In genomic region chr12:120791669-120792176, GRCh38 we compare ENCODE assay signal across 19 cellular contexts.
DNase-seq lines count a peak whose midpoint lies in the region; ATAC-seq and TF ChIP-seq lines count a peak whose summit lies in the region.
"Had no signal": no experiment of that assay in that cellular context is flagged by ENCODE, and none has a peak within 500 bp of the region (broad histone marks: within the 10 kb centered on the region; RNA-seq: fewer than 3 reads in every experiment).

No MANE protein-coding gene starts in this region.

- ATAC-seq in CD8-positive, alpha-beta T cell = no peak
- ATAC-seq in activated T-helper 17 cell treated with anti-CD3 and anti-CD28 coated beads, Interleukin-2, amount 50 U/mL, for 72 hours (replicated peaks) = no peak
- ATAC-seq in mucosa of descending colon = peak; percentile 35
- ATAC-seq in lower lobe of right lung = no peak
- ATAC-seq: K562, PC-3 had no signal

- H3K4me1 ChIP-seq in CD8-positive, alpha-beta T cell (ENCODE audit: insufficient read depth, low read length) = no peaks in the 10 kb centered on the region
- H3K4me1 ChIP-seq in mucosa of descending colon (ENCODE audit: low read depth) = no peaks in the 10 kb centered on the region
- H3K4me1 ChIP-seq in tibial nerve = peaks cover 0 to 14% (median 0%) of the 10 kb centered on the region in 4 donors
- H3K4me1 ChIP-seq in lower lobe of right lung = peaks cover 4% of the 10 kb centered on the region

- POLR2A ChIA-PET in CD8-positive, alpha-beta T cell (lab: Charles Lee) = no interaction called here

- TF ChIP-seq EP300 in tibial nerve (IDR thresholded peaks at IDR 0.05) = no peak

- no peak for DNase-seq in activated naive CD8-positive, alpha-beta T cell treated with anti-CD3 and anti-CD28 coated beads for 36 hours
- DNase-seq in CD8-positive, alpha-beta T cell = no peak
- DNase-seq in mucosa of descending colon (no peak), HFFc6 (no peak), tibial nerve (ENCODE audit: low spot score in 2 of 2) (no peak), lower lobe of right lung (no peak)
- DNase-seq: DMS 273 treated with DMSO at 0.1 percent for 48 hours; GOT3; NCI-H1048; NCI-H146; NCI-H2107; NCI-H345; NCI-H526 treated with DMSO at 0.1 percent for 48 hours; NK-92 treated with Interleukin-12 subunit alpha and Interleukin-12 subunit beta, amount 100 ng/mL, for 24 hours; PC-3 had no signal

- H3K27ac Mint-ChIP-seq in activated naive CD8-positive, alpha-beta T cell = peak overlapping the region; percentile 70
- no peak overlapping the region for H3K27ac Mint-ChIP-seq in activated naive CD8-positive, alpha-beta T cell treated with anti-CD3 and anti-CD28 coated beads for 36 hours
- peak overlapping the region; percentile 73 for H3K27ac Mint-ChIP-seq in CD8-positive, alpha-beta T cell
- H3K27ac Mint-ChIP-seq in activated T-helper 17 cell treated with anti-CD3 and anti-CD28 coated beads, Interleukin-2, amount 50 U/mL, for 72 hours = peak overlapping the region; percentile 4
- H3K27ac Mint-ChIP-seq in HFFc6 = no peak overlapping the region
- H3K27ac Mint-ChIP-seq: B cell had no signal

- 70 to 71% methylated on average over 2 of the region's 2 CpGs for WGBS in tibial nerve, 2 donors

- H3K4me3 ChIP-seq in CD8-positive, alpha-beta T cell (ENCODE audit: low read depth, low read length) = no peak overlapping the region
- H3K4me3 ChIP-seq in mucosa of descending colon = no peak overlapping the region
- H3K4me3 ChIP-seq in tibial nerve = no peak overlapping the region
- no peak overlapping the region for H3K4me3 ChIP-seq in lower lobe of right lung
- H3K4me3 ChIP-seq: K562 had no signal

- H3K36me3 ChIP-seq in CD8-positive, alpha-beta T cell (ENCODE audit: insufficient read depth, low read length) = no peaks in the 10 kb centered on the region
- H3K36me3 ChIP-seq in mucosa of descending colon (ENCODE audit: low read depth) = no peaks in the 10 kb centered on the region
- H3K36me3 ChIP-seq in tibial nerve = peaks cover 0 to 12% (median 0%) of the 10 kb centered on the region in 3 donors
- H3K36me3 ChIP-seq in lower lobe of right lung = peaks cover 11% of the 10 kb centered on the region

- peaks cover 6% of the 10 kb centered on the region for H3K4me1 Mint-ChIP-seq in activated naive CD8-positive, alpha-beta T cell (ENCODE audit: low read depth)
- H3K4me1 Mint-ChIP-seq in activated naive CD8-positive, alpha-beta T cell treated with anti-CD3 and anti-CD28 coated beads for 36 hours = peaks cover 5% of the 10 kb centered on the region
- peaks cover 25% of the 10 kb centered on the region for H3K4me1 Mint-ChIP-seq in CD8-positive, alpha-beta T cell (ENCODE audit: low read depth)
- peaks cover 5% of the 10 kb centered on the region for H3K4me1 Mint-ChIP-seq in activated T-helper 17 cell treated with anti-CD3 and anti-CD28 coated beads, Interleukin-2, amount 50 U/mL, for 72 hours
- peaks cover 14% of the 10 kb centered on the region for H3K4me1 Mint-ChIP-seq in HFFc6 (ENCODE audit: low read depth)

- no peaks in the 10 kb centered on the region for H3K9me3 ChIP-seq in CD8-positive, alpha-beta T cell (ENCODE audit: low read length)
- peaks cover 13% of the 10 kb centered on the region for H3K9me3 ChIP-seq in mucosa of descending colon
- peaks cover 0 to 17% (median 0%) of the 10 kb centered on the region in 4 donors for H3K9me3 ChIP-seq in tibial nerve
- peaks cover 17% of the 10 kb centered on the region for H3K9me3 ChIP-seq in lower lobe of right lung

- no peaks in the 10 kb centered on the region for H3K27me3 ChIP-seq in CD8-positive, alpha-beta T cell (ENCODE audit: insufficient read depth, low read length)
- H3K27me3 ChIP-seq in tibial nerve = no peaks in the 10 kb centered on the region
- H3K27me3 ChIP-seq in lower lobe of right lung (ENCODE audit: low read depth) = no peaks in the 10 kb centered on the region

- no peaks in the 10 kb centered on the region for H3K9me3 Mint-ChIP-seq in activated naive CD8-positive, alpha-beta T cell (ENCODE audit: low read depth)
- H3K9me3 Mint-ChIP-seq in activated naive CD8-positive, alpha-beta T cell treated with anti-CD3 and anti-CD28 coated beads for 36 hours = peaks cover 17% of the 10 kb centered on the region
- H3K9me3 Mint-ChIP-seq in CD8-positive, alpha-beta T cell = peaks cover 21% of the 10 kb centered on the region
- H3K9me3 Mint-ChIP-seq in activated T-helper 17 cell treated with anti-CD3 and anti-CD28 coated beads, Interleukin-2, amount 50 U/mL, for 72 hours = no peaks in the 10 kb centered on the region
- H3K9me3 Mint-ChIP-seq in HFFc6 = peaks cover 23% of the 10 kb centered on the region

- TF ChIP-seq CTCF in CD8-positive, alpha-beta T cell (IDR thresholded peaks at IDR 0.05) = no peak
- no peak for TF ChIP-seq CTCF in mucosa of descending colon (IDR thresholded peaks at IDR 0.05)
- no peak for TF ChIP-seq CTCF in HFFc6 (IDR thresholded peaks at IDR 0.05)
- TF ChIP-seq CTCF in tibial nerve (IDR thresholded peaks at IDR 0.05) = no peak
- no peak for TF ChIP-seq CTCF in lower lobe of right lung (IDR thresholded peaks at IDR 0.05)

- peaks cover 18% of the 10 kb centered on the region for H3K36me3 Mint-ChIP-seq in activated naive CD8-positive, alpha-beta T cell
- H3K36me3 Mint-ChIP-seq in activated naive CD8-positive, alpha-beta T cell treated with anti-CD3 and anti-CD28 coated beads for 36 hours = peaks cover 35% of the 10 kb centered on the region
- H3K36me3 Mint-ChIP-seq in CD8-positive, alpha-beta T cell = peaks cover 64% of the 10 kb centered on the region
- H3K36me3 Mint-ChIP-seq in activated T-helper 17 cell treated with anti-CD3 and anti-CD28 coated beads, Interleukin-2, amount 50 U/mL, for 72 hours (ENCODE audit: low read depth) = peaks cover 37% of the 10 kb centered on the region
- H3K36me3 Mint-ChIP-seq in HFFc6 (ENCODE audit: low read depth) = peaks cover 45% of the 10 kb centered on the region

- CTCF ChIA-PET in CD8-positive, alpha-beta T cell (lab: Charles Lee) = interaction anchor here (0.6 kb wide), 1 partner anchor 439 kb away, joined by 3 read pairs; no protein-coding TSS in a partner anchor

- H3K27ac ChIP-seq in CD8-positive, alpha-beta T cell (ENCODE audit: low read depth, low read length) = no peak overlapping the region
- no peak overlapping the region for H3K27ac ChIP-seq in tibial nerve
- H3K27ac ChIP-seq in lower lobe of right lung = no peak overlapping the region

- no peak for TF ChIP-seq POLR2A in tibial nerve (IDR thresholded peaks at IDR 0.05)

- H3K4me3 Mint-ChIP-seq in activated naive CD8-positive, alpha-beta T cell = no peak overlapping the region
- no peak overlapping the region for H3K4me3 Mint-ChIP-seq in activated naive CD8-positive, alpha-beta T cell treated with anti-CD3 and anti-CD28 coated beads for 36 hours
- no peak overlapping the region for H3K4me3 Mint-ChIP-seq in CD8-positive, alpha-beta T cell
- no peak overlapping the region for H3K4me3 Mint-ChIP-seq in activated T-helper 17 cell treated with anti-CD3 and anti-CD28 coated beads, Interleukin-2, amount 50 U/mL, for 72 hours
- H3K4me3 Mint-ChIP-seq in HFFc6 = no peak overlapping the region
- H3K4me3 Mint-ChIP-seq: B cell had no signal

- intact Hi-C loops in CD8-positive, alpha-beta T cell (cut with DNase I, micrococcal nuclease) = no loop called here
- intact Hi-C loops in mucosa of descending colon (cut with DNase I, micrococcal nuclease) (no loop called here), lower lobe of right lung (cut with DNase I) (no loop called here)

- H3K27me3 Mint-ChIP-seq in activated naive CD8-positive, alpha-beta T cell = no peaks in the 10 kb centered on the region
- no peaks in the 10 kb centered on the region for H3K27me3 Mint-ChIP-seq in activated naive CD8-positive, alpha-beta T cell treated with anti-CD3 and anti-CD28 coated beads for 36 hours
- no peaks in the 10 kb centered on the region for H3K27me3 Mint-ChIP-seq in CD8-positive, alpha-beta T cell (ENCODE audit: low read depth)
- no peaks in the 10 kb centered on the region for H3K27me3 Mint-ChIP-seq in activated T-helper 17 cell treated with anti-CD3 and anti-CD28 coated beads, Interleukin-2, amount 50 U/mL, for 72 hours
- no peaks in the 10 kb centered on the region for H3K27me3 Mint-ChIP-seq in HFFc6 (ENCODE audit: insufficient read depth)
- H3K27me3 Mint-ChIP-seq: B cell had no signal

Comparison
In these comparisons a context has a peak if more than half of its experiments do, and no peak if none do; other contexts are left out.
1. H3K27ac Mint-ChIP-seq: peak in activated naive CD8-positive, alpha-beta T cell (single experiment), CD8-positive, alpha-beta T cell (single experiment) and activated T-helper 17 cell treated with anti-CD3 and anti-CD28 coated beads, Interleukin-2, amount 50 U/mL, for 72 hours (single experiment); none in activated naive CD8-positive, alpha-beta T cell treated with anti-CD3 and anti-CD28 coated beads for 36 hours (single experiment) and HFFc6 (single experiment).